ENCODE assay signal across 8 cellular contexts in genomic region chr1:110106013-110106941, GRCh38. TPM values are rescaled to one million over a fixed set of nuclear protein-coding genes. Genes with fewer than 3 reads are reported as not detected.
DNase-seq lines count a peak whose midpoint lies in the region; ATAC-seq, FAIRE-seq and TF ChIP-seq lines count a peak whose summit lies in the region.

No MANE protein-coding gene starts in this region.

- intact Hi-C loops in GM12878 (cut with micrococcal nuclease; ENCODE audit: unreplicated experiment) = loop anchor here (1.0 to 2.0 kb wide), 3 partner anchors 18 to 77 kb away; no protein-coding TSS in a partner anchor

- peaks cover 15% of the 10 kb centered on the region for H3K4me1 ChIP-seq in GM12878 (ENCODE audit: control insufficient read depth, insufficient read depth, low read length)

- H3K36me3 ChIP-seq in BJ (ENCODE audit: control insufficient read depth, insufficient read depth, low read length) = no peaks in the 10 kb centered on the region; the same call in 1 of the 2 replicates
- H3K36me3 ChIP-seq in GM12878 (ENCODE audit: control insufficient read depth in 2 of 2, insufficient read depth in 2 of 2, low read length in 1 of 2) = no peaks in the 10 kb centered on the region

- no peak overlapping the region for H3K27ac ChIP-seq in GM12878 (ENCODE audit: control insufficient read depth, insufficient read depth)

- H3K4me3 ChIP-seq in BJ (ENCODE audit: low read depth, low read length) (no peak overlapping the region), GM12878 (no peak overlapping the region)

- no peaks in the 10 kb centered on the region for H4K20me1 ChIP-seq in GM12878 (ENCODE audit: control insufficient read depth, insufficient read depth)

- POLR2A ChIA-PET in BJ (lab: Charles Lee) = interaction anchor here (0.5 kb wide), 1 partner anchor 18 kb away, joined by 7 read pairs; no protein-coding TSS in a partner anchor
- POLR2A ChIA-PET in GM12878 (lab: Charles Lee) = no interaction called here

- no peak for TF ChIP-seq EP300 in GM12878 (IDR thresholded peaks at IDR 0.05; ENCODE audit: borderline replicate concordance in 1 of 2, control insufficient read depth in 1 of 2, low read depth in 2 of 2, low read length in 2 of 2)

- RAD21 ChIA-PET in GM12878 (lab: Charles Lee; ENCODE audit: unreplicated experiment) = interaction anchor here (0.8 to 3.8 kb wide), 8 partner anchors 11 to 77 kb away, joined by 3 to 14 read pairs (median 6); no protein-coding TSS in a partner anchor

- ATAC-seq in GM12878 (peak; percentile 97), HG02588 (IDR thresholded peaks at IDR 0.05; ENCODE audit: unreplicated experiment) (no peak)

- CTCF ChIA-PET in BJ (lab: Yijun Ruan, JAX) = interaction anchor here (0.7 to 15.1 kb wide), 26 partner anchors 7 to 354 kb away, joined by 3 to 345 read pairs (median 5); partner anchors contain the start of genes AHCYL1, ALX3, STRIP1 and UBL4B
- CTCF ChIA-PET in GM12878 (lab: Yijun Ruan, JAX) = interaction anchor here (0.8 to 11.8 kb wide), 19 partner anchors 9 to 189 kb away, joined by 3 to 120 read pairs (median 5); partner anchors contain the start of gene STRIP1

- H2AFZ ChIP-seq in GM12878 (ENCODE audit: control insufficient read depth, low read depth, low read length) = no peak overlapping the region; the same call in 1 of the 2 replicates

- TF ChIP-seq POLR2A in GM12878 (IDR thresholded peaks at IDR 0.05; ENCODE audit: low read depth, low read length) = no peak

- no peak overlapping the region for H3K4me2 ChIP-seq in GM12878 (ENCODE audit: control insufficient read depth, insufficient read depth)

- TF ChIP-seq RAD21 in GM12878 (IDR thresholded peaks at IDR 0.05; ENCODE audit: insufficient read depth, low read depth, low read length) = peak; percentile 85

- 2% methylated on average over 8 of the region's 8 CpGs for whole genome bisulfite sequencing in GM12878 (ENCODE audit: insufficient coverage, insufficient replicate concordance, low lambda C conversion rate, missing lambda C conversion rate)

- TF ChIP-seq CTCF in BJ (IDR thresholded peaks at IDR 0.05; ENCODE audit: insufficient read depth, low read depth, low read length) (peak; percentile 90), GM12878 (IDR thresholded peaks at IDR 0.05 in 2 of 3, conservative IDR thresholded peaks at IDR 0.05 in 1 of 3; ENCODE audit: control insufficient read depth in 2 of 3, extremely low read depth in 1 of 3, insufficient read depth in 1 of 3, low read depth in 3 of 3, low read length in 3 of 3) (peak; percentile 93 to 95 (median 93); a peak in 5 of 6 replicates)

- H3K9ac ChIP-seq in GM12878 (ENCODE audit: control insufficient read depth, insufficient read depth, low read length) = no peak overlapping the region

- no peaks in the 10 kb centered on the region for H3K79me2 ChIP-seq in GM12878 (ENCODE audit: control insufficient read depth, insufficient read depth, low read length)

- no TSS peak for BruUV-seq in GM12878 (replicated peaks; lab: Mats Ljungman, UMichigan)

- no peaks in the 10 kb centered on the region for H3K9me3 ChIP-seq in GM12878 (replicated peaks; ENCODE audit: control insufficient read depth, insufficient read depth, low read length)

- no peaks in the 10 kb centered on the region for H3K27me3 ChIP-seq in BJ (ENCODE audit: control insufficient read depth, insufficient read depth, low read length)
- no peaks in the 10 kb centered on the region for H3K27me3 ChIP-seq in GM12878 (replicated peaks in 1 of 2; ENCODE audit: control insufficient read depth in 2 of 2, insufficient read depth in 2 of 2, low read length in 1 of 2)

- in situ Hi-C loops in GM12878 (cut with MboI) = loop anchor here (5.0 kb wide), 1 partner anchor 54 kb away; no protein-coding TSS in a partner anchor

- SMC1A ChIA-PET in GM12878 (lab: Charles Lee; ENCODE audit: uncharacterized antibody, unreplicated experiment) = interaction anchor here (0.9 to 2.1 kb wide), 7 partner anchors 9 to 77 kb away, joined by 3 to 11 read pairs (median 5); no protein-coding TSS in a partner anchor

- FAIRE-seq in GM19239 (lab: Jason Lieb, UNC) = peak; percentile 85
- FAIRE-seq in GM12878 (lab: Jason Lieb, UNC) = peak; percentile 81

- DNase-seq in BJ (ENCODE audit: low read depth) (no peak), GM19239 (ENCODE audit: insufficient read length, low spot score) (peak; percentile 69), NCI-H128 (lab: John Stamatoyannopoulos, UW; ENCODE audit: unreplicated experiment) (peak; percentile 37), T-helper 22 cell (ENCODE audit: low read depth) (peak; percentile 12), GM12878 (ENCODE audit: low read depth, low spot score) (peak; percentile 23), iPS DF 4.7 (ENCODE audit: extremely low read depth, low spot score) (peak; percentile 76)
- peak; percentile 13 to 54 for DNase-seq in stimulated activated CD4-positive, alpha-beta T cell treated with anti-CD3 and anti-CD28 coated beads, Interleukin-12 subunit alpha, Interleukin-12 subunit beta, amount 100 ng/mL, for 24 hours (ENCODE audit: low read depth in 2 of 2)

RNA-seq across cellular contexts. Expression of gene UBL4B, which starts 6.0 kb away (rescaled TPM):
- polyA plus RNA-seq in BJ (2011; rRNA removed) (22.9 and 34.8 TPM in 2 replicates), GM12878 (2011; rRNA removed) (not detected in 2 replicates), GM12878 (2014; fragmentation: Illumina TruSeq; extraction: Trizol) (not detected in 2 replicates), GM12878 (2014; fragmentation: Nextera tagmentation; extraction: Ambion mirVana) (not detected), GM12878 (2014; rRNA removed) (0.06 TPM in 1 of 2 replicates, not detected in the other), GM12878 (2016; fragmentation: Nextera tagmentation; extraction: Ambion mirVana) (not detected)
- 16.0 and 21.8 TPM in 2 replicates for polyA minus RNA-seq in BJ (2011; rRNA and poly(A)+ RNA removed)
- total RNA-seq in GM12878 (2013; cell fraction: nucleolus; rRNA removed) = not detected in 2 replicates
- total RNA-seq in GM12878 (2014; rRNA removed) (not detected in 2 replicates), GM12878 (2014; rRNA removed; fragmentation: Illumina TruSeq; extraction: Trizol) (not detected in 2 replicates), GM12878 (2021) (0.15 TPM in 1 of 2 replicates, not detected in the other)
- not detected for polyA plus RNA-seq in GM12878 (2011; ENCODE audit: low read depth)
- polyA plus RNA-seq in GM12878 (2011; cell fraction: cytosol; rRNA removed) = not detected in 2 replicates
- polyA plus RNA-seq in GM12878 (2011; cell fraction: nucleus; rRNA removed) = not detected in 2 replicates
- polyA plus RNA-seq in GM12878 (2012) = not detected in 2 replicates
- not detected in 2 replicates for polyA minus RNA-seq in GM12878 (2011; rRNA and poly(A)+ RNA removed)
- polyA minus RNA-seq in GM12878 (2011; cell fraction: cytosol; rRNA and poly(A)+ RNA removed) = not detected in 2 replicates
- not detected in 2 replicates for polyA minus RNA-seq in GM12878 (2011; cell fraction: nucleus; rRNA and poly(A)+ RNA removed)

RNA-seq across cellular contexts. Expression of gene ALX3, which starts 35.8 kb away (rescaled TPM):
- polyA plus RNA-seq in BJ (2011; rRNA removed) = 4.3 and 5.7 TPM in 2 replicates
- polyA minus RNA-seq in BJ (2011; rRNA and poly(A)+ RNA removed) = 8.1 and 8.6 TPM in 2 replicates
- not detected in 2 replicates for total RNA-seq in GM12878 (2013; cell fraction: nucleolus; rRNA removed)
- total RNA-seq in GM12878 (2014; rRNA removed) = not detected in 2 replicates
- total RNA-seq in GM12878 (2014; rRNA removed; fragmentation: Illumina TruSeq; extraction: Trizol) = not detected in 2 replicates
- total RNA-seq in GM12878 (2021) = not detected in 2 replicates
- not detected for polyA plus RNA-seq in GM12878 (2011; ENCODE audit: low read depth)
- polyA plus RNA-seq in GM12878 (2011; rRNA removed) = not detected in 2 replicates
- polyA plus RNA-seq in GM12878 (2011; cell fraction: cytosol; rRNA removed) = not detected in 2 replicates
- not detected in 2 replicates for polyA plus RNA-seq in GM12878 (2011; cell fraction: nucleus; rRNA removed)
- not detected in 2 replicates for polyA plus RNA-seq in GM12878 (2012)
- polyA plus RNA-seq in GM12878 (2014; fragmentation: Illumina TruSeq; extraction: Trizol) = not detected in 2 replicates
- polyA plus RNA-seq in GM12878 (2014; fragmentation: Nextera tagmentation; extraction: Ambion mirVana) = not detected
- not detected in 2 replicates for polyA plus RNA-seq in GM12878 (2014; rRNA removed)
- not detected for polyA plus RNA-seq in GM12878 (2016; fragmentation: Nextera tagmentation; extraction: Ambion mirVana)
- not detected in 2 replicates for polyA minus RNA-seq in GM12878 (2011; rRNA and poly(A)+ RNA removed)
- polyA minus RNA-seq in GM12878 (2011; cell fraction: cytosol; rRNA and poly(A)+ RNA removed) = not detected in 2 replicates
- polyA minus RNA-seq in GM12878 (2011; cell fraction: nucleus; rRNA and poly(A)+ RNA removed) = not detected in 2 replicates

RNA-seq across cellular contexts. Expression of gene SLC6A17, which starts 44.0 kb away (rescaled TPM):
- 0.85 and 1.6 TPM in 2 replicates for polyA plus RNA-seq in BJ (2011; rRNA removed)
- 2.0 and 4.8 TPM in 2 replicates for polyA minus RNA-seq in BJ (2011; rRNA and poly(A)+ RNA removed)
- not detected in 2 replicates for total RNA-seq in GM12878 (2013; cell fraction: nucleolus; rRNA removed)
- not detected in 2 replicates for total RNA-seq in GM12878 (2014; rRNA removed)
- total RNA-seq in GM12878 (2014; rRNA removed; fragmentation: Illumina TruSeq; extraction: Trizol) = not detected in 2 replicates
- not detected in 2 replicates for total RNA-seq in GM12878 (2021)
- not detected for polyA plus RNA-seq in GM12878 (2011; ENCODE audit: low read depth)
- not detected in 2 replicates for polyA plus RNA-seq in GM12878 (2011; rRNA removed)
- polyA plus RNA-seq in GM12878 (2011; cell fraction: cytosol; rRNA removed) = not detected in 2 replicates
- polyA plus RNA-seq in GM12878 (2011; cell fraction: nucleus; rRNA removed) = not detected in 2 replicates
- not detected in 2 replicates for polyA plus RNA-seq in GM12878 (2012)
- polyA plus RNA-seq in GM12878 (2014; fragmentation: Illumina TruSeq; extraction: Trizol) = not detected in 2 replicates
- not detected for polyA plus RNA-seq in GM12878 (2014; fragmentation: Nextera tagmentation; extraction: Ambion mirVana)
- polyA plus RNA-seq in GM12878 (2014; rRNA removed) = not detected in 2 replicates
- polyA plus RNA-seq in GM12878 (2016; fragmentation: Nextera tagmentation; extraction: Ambion mirVana) = not detected
- not detected in 2 replicates for polyA minus RNA-seq in GM12878 (2011; rRNA and poly(A)+ RNA removed)
- not detected in 2 replicates for polyA minus RNA-seq in GM12878 (2011; cell fraction: cytosol; rRNA and poly(A)+ RNA removed)
- not detected in 2 replicates for polyA minus RNA-seq in GM12878 (2011; cell fraction: nucleus; rRNA and poly(A)+ RNA removed)

Comparison
In these comparisons a context has a peak if more than half of its experiments do, and no peak if none do; other contexts are left out.
1. RNA of gene UBL4B, which starts 6.0 kb away (polyA plus RNA-seq): 22.9 to 34.8 TPM in BJ; 0.06 TPM in GM12878; every median in the first group is over 10 times any median in the second.